ENCODE assay signal across 14 cellular contexts in the genomic region with DNA sequence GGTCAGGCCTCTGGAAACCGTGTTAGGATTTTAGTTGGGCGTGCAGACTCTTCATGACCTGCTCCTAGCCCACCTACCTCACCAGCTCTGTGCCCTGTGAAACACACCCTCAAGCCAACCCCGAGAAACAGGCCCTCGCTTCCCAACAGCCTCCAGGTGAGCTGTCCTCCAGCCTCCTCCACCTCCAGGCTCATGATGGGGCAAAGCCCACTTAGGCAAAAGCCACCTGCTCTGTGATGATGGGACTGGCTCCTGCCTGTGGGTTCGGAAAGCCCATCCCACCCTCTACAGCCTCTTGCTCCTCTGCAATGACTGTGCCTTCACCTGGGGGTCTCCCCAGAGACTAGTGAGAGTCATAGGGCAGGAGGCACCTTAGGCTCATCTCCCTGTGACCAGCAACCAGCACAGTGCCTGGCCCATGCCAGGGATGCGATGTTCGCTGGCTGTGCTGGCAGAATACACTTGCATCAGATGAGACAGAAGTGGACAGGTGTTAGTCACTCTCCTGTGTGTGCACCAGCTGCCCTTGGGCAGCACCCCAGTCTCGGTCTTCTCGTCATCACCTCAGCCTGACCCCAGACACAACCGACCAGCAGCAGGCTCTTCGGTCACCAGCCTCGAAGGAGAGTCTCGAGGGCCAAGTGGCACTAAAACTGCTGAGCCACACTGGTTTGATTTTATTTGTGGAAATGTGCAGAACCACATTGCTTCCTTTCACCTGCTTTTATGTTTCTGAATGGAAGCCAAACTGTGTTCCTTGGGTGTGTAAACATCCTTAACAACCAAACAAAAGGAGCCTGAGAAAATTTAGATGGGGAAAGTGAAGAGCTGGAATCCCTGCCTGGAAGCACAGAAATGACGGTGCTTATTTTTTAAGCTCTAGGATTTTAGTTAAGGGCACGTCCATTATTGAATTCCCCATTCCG. TPM values are rescaled to one million over a fixed set of nuclear protein-coding genes. Genes with fewer than 3 reads are reported as not detected.
DNase-seq lines count a peak whose midpoint lies in the region; ATAC-seq and TF ChIP-seq lines count a peak whose summit lies in the region.
"Had no signal": no experiment of that assay in that cellular context is flagged by ENCODE, and none has a peak within 500 bp of the region (broad histone marks: within the 10 kb centered on the region; RNA-seq: fewer than 3 reads in every experiment).

No MANE protein-coding gene starts in this region.

- TF ChIP-seq CTCF in HFFc6 (IDR thresholded peaks at IDR 0.05) (no peak), spleen (IDR thresholded peaks at IDR 0.05 in 8 of 11, conservative IDR thresholded peaks at IDR 0.05 in 3 of 11) (no peak)

- TF ChIP-seq POLR2A in spleen (IDR thresholded peaks at IDR 0.05) = no peak

- H3K36me3 ChIP-seq in spleen = peaks cover 0 to 36% (median 20%) of the 10 kb centered on the region in 6 donors

- no peaks in the 10 kb centered on the region for H3K9me3 Mint-ChIP-seq in HFFc6
- H3K9me3 Mint-ChIP-seq: activated CD4-positive, alpha-beta memory T cell treated with anti-CD3 and anti-CD28 coated beads, Interleukin-2, amount 10 ng/mL, durations not matched to agents 7 days and 5 days; immature natural killer cell; mesothelial cell of epicardium had no signal

- H3K4me1 ChIP-seq in spleen = peaks cover 19 to 66% (median 42%) of the 10 kb centered on the region in 6 donors

- peaks cover 15% of the 10 kb centered on the region for H3K27me3 Mint-ChIP-seq in HFFc6 (ENCODE audit: insufficient read depth)

- H3K4me3 Mint-ChIP-seq in HFFc6 = no peak overlapping the region; the same call in 1 of the 2 replicates
- H3K4me3 Mint-ChIP-seq: activated CD4-positive, alpha-beta memory T cell treated with anti-CD3 and anti-CD28 coated beads, Interleukin-2, amount 10 ng/mL, durations not matched to agents 7 days and 5 days; mesothelial cell of epicardium had no signal

- no peak for DNase-seq in HFFc6
- peak; percentile 31 for DNase-seq in NCI-H2196 treated with DMSO at 0.1 percent for 48 hours (lab: John Stamatoyannopoulos, UW; ENCODE audit: unreplicated experiment)
- peak; percentile 0 for DNase-seq in fibroblast of gingiva (ENCODE audit: low read depth)
- no peak for DNase-seq in spleen
- DNase-seq in OCI-M1 (lab: John Stamatoyannopoulos, UW) = no peak
- DNase-seq in HPDE6-E6E7 (ENCODE audit: extremely low spot score) = no peak
- DNase-seq in left lobe of liver (ENCODE audit: low spot score) = no peak
- DNase-seq: activated CD4-positive, alpha-beta memory T cell treated with anti-CD3 and anti-CD28 coated beads, Interleukin-2, amount 10 ng/mL, durations not matched to agents 7 days and 5 days; immature natural killer cell; NCI-H446 treated with DMSO at 0.1 percent for 48 hours; stimulated activated naive CD4-positive, alpha-beta T cell treated with Interleukin-2 at 50 U/mL for 16 hours had no signal

- peak overlapping the region in 5 of 8 donors; percentile 15 to 79 (median 75) for H3K27ac ChIP-seq in spleen

- ATAC-seq in left lobe of liver = no peak
- ATAC-seq: SK-N-SH treated with all-trans-retinoic acid at 6 μM for 48 hours had no signal

- no peak overlapping the region for H3K4me3 ChIP-seq in spleen
- H3K4me3 ChIP-seq: smooth muscle cell had no signal

- WGBS in spleen, 5 donors = 78 to 87% (median 80%) methylated on average over 16 of the region's 16 CpGs

- no peaks in the 10 kb centered on the region for H3K9me3 ChIP-seq in spleen

- intact Hi-C loops in spleen (cut with DNase I; ENCODE audit: low total_unique reads) = loop anchor here (5.0 to 10.0 kb wide), 4 partner anchors 144 to 414 kb away; no protein-coding TSS in a partner anchor

- peaks cover 31% of the 10 kb centered on the region for H3K36me3 Mint-ChIP-seq in HFFc6 (ENCODE audit: low read depth)
- H3K36me3 Mint-ChIP-seq: immature natural killer cell had no signal

- peaks cover 56% of the 10 kb centered on the region for H3K4me1 Mint-ChIP-seq in HFFc6 (ENCODE audit: low read depth)

- H3K27ac Mint-ChIP-seq in HFFc6 = peak overlapping the region; percentile 46; the same call in 1 of the 2 replicates
- H3K27ac Mint-ChIP-seq: activated CD4-positive, alpha-beta memory T cell treated with anti-CD3 and anti-CD28 coated beads, Interleukin-2, amount 10 ng/mL, durations not matched to agents 7 days and 5 days; immature natural killer cell; mesothelial cell of epicardium had no signal

- H3K27me3 ChIP-seq in spleen (replicated peaks in 1 of 7) = no peaks in the 10 kb centered on the region

RNA-seq across cellular contexts. Expression of a gene that starts 10.7 kb away (rescaled TPM):
- 10 to 100 TPM; 63.1 to 97.5 (median 72.8) TPM for total RNA-seq in HFFc6 (2021; fragmentation: NEBNext Ultra II Directional; extraction: Animal tissue kit (Norgen Biotek cat#: 25700))
- total RNA-seq in spleen (10 to 100 TPM; 21.1 to 51.5 (median 32.3) TPM), left lobe of liver (55.8 TPM)
- 10 to 100 TPM; 17.7 to 40.1 (median 18.2) TPM for polyA plus RNA-seq in spleen
- polyA plus RNA-seq: immature natural killer cell had no signal

Comparison
In these comparisons a context has a peak if more than half of its experiments do, and no peak if none do; other contexts are left out.
1. DNase-seq: peak in NCI-H2196 treated with DMSO at 0.1 percent for 48 hours (single experiment) and fibroblast of gingiva (single experiment); none in HFFc6 (single experiment), spleen (single experiment), OCI-M1 (single experiment), HPDE6-E6E7 (single experiment) and left lobe of liver (single experiment).